1 cellular context compared by ENCODE assay signal in genomic region chr7:95609277-95609971, GRCh38.
TF ChIP-seq lines count a peak whose summit lies in the region.

No MANE protein-coding gene starts in this region.

TF ChIP-seq in A549, 52 proteins besides CTCF, POLR2A, EP300 and RAD21 (continued from another document):
- TF ChIP-seq E2F6 (IDR thresholded peaks at IDR 0.05; ENCODE audit: borderline replicate concordance, low read depth) (no peak), CHD4 (IDR thresholded peaks at IDR 0.05; ENCODE audit: borderline replicate concordance) (no peak), EHF (CRISPR knock-in tag; IDR thresholded peaks at IDR 0.05) (no peak)
